Comparison of ENCODE assay signal across 8 cellular contexts in genomic region chr1:31937300-31938183, GRCh38. TPM values are rescaled to one million over a fixed set of nuclear protein-coding genes. Genes with fewer than 3 reads are reported as not detected.
DNase-seq lines count a peak whose midpoint lies in the region; ATAC-seq and TF ChIP-seq lines count a peak whose summit lies in the region.

No MANE protein-coding gene starts in this region.

- DNase-seq in NCI-H748 (lab: John Stamatoyannopoulos, UW; ENCODE audit: unreplicated experiment) (peak; percentile 56), NCI-H748 treated with DMSO at 0.1 percent for 48 hours (lab: John Stamatoyannopoulos, UW) (no peak), RWPE2 (ENCODE audit: low spot score) (peak; percentile 73), Right ventricle myocardium inferior (ENCODE audit: missing footprints) (peak; percentile 92), ovary (peak; percentile 82 to 89 (median 87)), tibial nerve (ENCODE audit: low spot score in 2 of 2) (peak; percentile 51 to 61)

- TF ChIP-seq CTCF in RWPE2 (IDR thresholded peaks at IDR 0.05; ENCODE audit: poor library complexity, severe bottlenecking) (no peak), ovary (IDR thresholded peaks at IDR 0.05) (no peak), tibial nerve (IDR thresholded peaks at IDR 0.05) (no peak)

- H3K9me3 Mint-ChIP-seq in activated naive CD4-positive, alpha-beta T cell treated with anti-CD3 and anti-CD28 coated beads, Interleukin-2, amount 50 U/mL, for 24 hours = no peaks in the 10 kb centered on the region

- TF ChIP-seq EP300 in ovary (IDR thresholded peaks at IDR 0.05) (no peak), tibial nerve (IDR thresholded peaks at IDR 0.05) (no peak)

- H3K4me3 Mint-ChIP-seq in activated naive CD4-positive, alpha-beta T cell treated with anti-CD3 and anti-CD28 coated beads, Interleukin-2, amount 50 U/mL, for 24 hours = peak overlapping the region; percentile 99

- H3K27me3 ChIP-seq in RWPE2 (ENCODE audit: insufficient read depth, poor library complexity, severe bottlenecking) (no peaks in the 10 kb centered on the region), ovary (no peaks in the 10 kb centered on the region), tibial nerve (no peaks in the 10 kb centered on the region)

- H3K27ac ChIP-seq in RWPE2 (ENCODE audit: poor library complexity, severe bottlenecking) = peak overlapping the region; percentile 95
- peak overlapping the region; percentile 76 to 86 for H3K27ac ChIP-seq in ovary
- peak overlapping the region; percentile 85 to 98 (median 98) for H3K27ac ChIP-seq in tibial nerve

- peak overlapping the region; percentile 98 for H3K27ac Mint-ChIP-seq in activated naive CD4-positive, alpha-beta T cell treated with anti-CD3 and anti-CD28 coated beads, Interleukin-2, amount 50 U/mL, for 24 hours

- peaks cover 63% of the 10 kb centered on the region for H3K4me1 Mint-ChIP-seq in activated naive CD4-positive, alpha-beta T cell treated with anti-CD3 and anti-CD28 coated beads, Interleukin-2, amount 50 U/mL, for 24 hours

- peaks cover 8% of the 10 kb centered on the region; the same call in 1 of the 2 replicates for H3K36me3 ChIP-seq in RWPE2 (ENCODE audit: low read depth)
- no peaks in the 10 kb centered on the region for H3K36me3 ChIP-seq in ovary
- H3K36me3 ChIP-seq in tibial nerve = no peaks in the 10 kb centered on the region

- intact Hi-C loops in Right ventricle myocardium inferior (cut with DNase I) = no loop called here
- intact Hi-C loops in ovary (cut with DNase I) = no loop called here

- no peaks in the 10 kb centered on the region for H3K27me3 Mint-ChIP-seq in activated naive CD4-positive, alpha-beta T cell treated with anti-CD3 and anti-CD28 coated beads, Interleukin-2, amount 50 U/mL, for 24 hours

- no peaks in the 10 kb centered on the region for H3K9me3 ChIP-seq in RWPE2 (ENCODE audit: severe bottlenecking)
- H3K9me3 ChIP-seq in ovary = no peaks in the 10 kb centered on the region
- H3K9me3 ChIP-seq in tibial nerve = no peaks in the 10 kb centered on the region

- H3K4me1 ChIP-seq in RWPE2 (ENCODE audit: insufficient read depth, poor library complexity, severe bottlenecking) (peaks cover 51% of the 10 kb centered on the region), ovary (ENCODE audit: insufficient read depth) (peaks cover 8% of the 10 kb centered on the region), tibial nerve (peaks cover 0 to 65% (median 51%) of the 10 kb centered on the region in 4 donors)

- no peak for TF ChIP-seq POLR2A in ovary (IDR thresholded peaks at IDR 0.05)
- TF ChIP-seq POLR2A in tibial nerve (IDR thresholded peaks at IDR 0.05) = no peak

- peaks cover 5% of the 10 kb centered on the region for H3K36me3 Mint-ChIP-seq in activated naive CD4-positive, alpha-beta T cell treated with anti-CD3 and anti-CD28 coated beads, Interleukin-2, amount 50 U/mL, for 24 hours

- ATAC-seq in HG02981 (IDR thresholded peaks at IDR 0.05; ENCODE audit: unreplicated experiment) (peak; percentile 31), RWPE2 (ENCODE audit: low read depth) (peak; percentile 21; the same call in 2 of the 3 replicates), Right ventricle myocardium inferior (peak; percentile 72)

- 0 to 1% (median 1%) methylated on average over 31 to 69 of the region's 78 CpGs for WGBS in ovary, 3 donors
- WGBS in tibial nerve, 2 donors = 1 to 2% methylated on average over 22 to 35 of the region's 78 CpGs

- H3K4me3 ChIP-seq in RWPE2 (ENCODE audit: severe bottlenecking) = peak overlapping the region; percentile 99
- peak overlapping the region; percentile 77 for H3K4me3 ChIP-seq in ovary
- H3K4me3 ChIP-seq in tibial nerve = peak overlapping the region; percentile 54 to 90 (median 76)

RNA-seq across cellular contexts. Expression of gene PTP4A2, which starts 0.6 kb away (rescaled TPM):
- total RNA-seq in Right ventricle myocardium inferior (249 TPM), ovary (100 to 1,000 TPM; 207 to 366 (median 249) TPM), tibial nerve (100 to 1,000 TPM; 127 to 184 (median 159) TPM)
- 100 to 1,000 TPM in 1 of 2 donors, 10 to 100 TPM in 1; 92.5 to 246 TPM for polyA plus RNA-seq in ovary

Comparison
In these comparisons a context has a peak if more than half of its experiments do, and no peak if none do; other contexts are left out.
1. ATAC-seq: peak in every context shown above with its lines; median percentile 72 in Right ventricle myocardium inferior; 31 in HG02981; 21 in RWPE2.